ENCODE assay signal across 11 cellular contexts in the genomic region with DNA sequence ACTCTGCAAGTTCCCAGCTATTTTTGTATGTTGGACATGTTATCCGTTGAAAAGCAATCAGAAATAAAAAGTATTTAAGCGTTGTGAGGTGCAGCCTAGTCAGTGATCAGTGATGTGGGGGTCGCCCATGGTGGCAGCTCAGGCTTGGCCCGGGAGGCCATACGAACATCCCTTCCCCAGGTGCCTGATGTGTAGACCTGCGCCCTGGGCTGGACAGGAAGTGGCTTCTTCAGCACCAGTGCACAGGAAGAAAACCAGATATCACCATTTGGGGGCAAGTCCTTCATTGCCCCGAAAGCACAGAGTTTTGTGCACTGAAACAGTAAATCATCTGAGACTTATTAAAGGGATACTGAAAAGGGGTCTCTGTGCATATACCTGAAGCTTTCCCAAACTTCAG.
"Had no signal": no experiment of that assay in that cellular context is flagged by ENCODE, and none has a peak within 500 bp of the region (broad histone marks: within the 10 kb centered on the region; RNA-seq: fewer than 3 reads in every experiment).

No MANE protein-coding gene starts in this region.

- ATAC-seq: esophagus mucosa; lower lobe of right lung; pancreas; stimulated activated memory B cell treated with anti-CD40 and anti-IgM and Interleukin-4, amounts not matched to agents 10 μg/mL and 1 μg/mL and 100 μg/mL, for 72 hours had no signal

- H3K4me3 Mint-ChIP-seq: activated naive CD8-positive, alpha-beta T cell; mesothelial cell of epicardium; neural progenitor cell; stimulated activated memory B cell treated with anti-CD40 and anti-IgM and Interleukin-4, amounts not matched to agents 10 μg/mL and 1 μg/mL and 100 μg/mL, for 72 hours had no signal

- H3K27me3 Mint-ChIP-seq: activated naive CD8-positive, alpha-beta T cell; stimulated activated memory B cell treated with anti-CD40 and anti-IgM and Interleukin-4, amounts not matched to agents 10 μg/mL and 1 μg/mL and 100 μg/mL, for 72 hours had no signal

- H3K9me3 ChIP-seq: ascending aorta, lower lobe of right lung, pancreas had no signal

- H3K9me3 Mint-ChIP-seq: immature natural killer cell, mesothelial cell of epicardium, neural progenitor cell had no signal

- H3K4me3 ChIP-seq: ascending aorta, lower lobe of right lung, neural progenitor cell, pancreas had no signal

- H3K27ac Mint-ChIP-seq: activated naive CD8-positive, alpha-beta T cell; mesothelial cell of epicardium had no signal

- DNase-seq: activated effector memory CD4-positive, alpha-beta T cell treated with anti-CD3 and anti-CD28 coated beads, Interleukin-2, amount 50 U/mL, for 16 hours; activated T-cell treated with anti-CD3 and anti-CD28 coated beads for 4 hours; immature natural killer cell; lower lobe of right lung; pancreas had no signal

- H3K36me3 Mint-ChIP-seq: neural progenitor cell had no signal

- H3K36me3 ChIP-seq: ascending aorta, lower lobe of right lung, neural progenitor cell, pancreas had no signal

- H3K27me3 ChIP-seq: ascending aorta, neural progenitor cell, pancreas had no signal

- H3K4me1 ChIP-seq: neural progenitor cell, pancreas had no signal

- H3K27ac ChIP-seq: ascending aorta, lower lobe of right lung, neural progenitor cell, pancreas had no signal
